In the genomic region with DNA sequence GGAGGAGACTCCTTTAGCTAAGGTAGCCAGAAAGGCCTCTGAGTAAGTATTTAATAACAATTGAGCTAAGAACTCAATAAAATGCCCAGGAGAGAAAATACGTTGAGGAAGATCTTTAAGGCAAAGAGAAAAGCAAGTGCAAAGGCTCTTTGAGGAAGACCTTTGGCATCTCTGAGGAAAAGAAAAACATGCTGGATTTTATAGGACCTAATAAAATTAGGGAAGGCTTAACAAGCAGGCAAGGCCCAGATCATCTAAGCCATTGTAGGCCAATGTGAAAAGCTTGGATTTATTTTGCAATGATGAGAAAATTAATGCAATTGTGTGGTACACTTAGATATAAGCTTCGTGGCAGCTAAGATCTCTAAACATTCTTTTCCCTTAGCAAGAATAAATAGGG, we compare ENCODE assay signal across 25 cellular contexts.
DNase-seq lines count a peak whose midpoint lies in the region; ATAC-seq and TF ChIP-seq lines count a peak whose summit lies in the region.
"Had no signal": no experiment of that assay in that cellular context is flagged by ENCODE, and none has a peak within 500 bp of the region (broad histone marks: within the 10 kb centered on the region; RNA-seq: fewer than 3 reads in every experiment).

No MANE protein-coding gene starts in this region.

- H3K4me3 Mint-ChIP-seq in osteocyte (ENCODE audit: unreplicated experiment) = no peak overlapping the region
- H3K4me3 Mint-ChIP-seq: activated naive CD4-positive, alpha-beta T cell treated with anti-CD3 and anti-CD28 coated beads, Interleukin-2, amount 50 U/mL, for 24 hours; B cell; CD8-positive, alpha-beta T cell; neural crest cell had no signal

- no peak for DNase-seq in GM23248
- no peak for DNase-seq in Panc1 (ENCODE audit: low read depth, low spot score)
- no peak for DNase-seq in osteocyte (ENCODE audit: extremely low spot score, unreplicated experiment)
- DNase-seq in germinal center (ENCODE audit: low spot score) = no peak
- DNase-seq in DMS53 (lab: John Stamatoyannopoulos, UW) = no peak
- DNase-seq: ACHN; activated CD4-positive, alpha-beta T cell treated with anti-CD3 and anti-CD28 coated beads for 48 hours; amygdala; CD8-positive, alpha-beta T cell; glutamatergic neuron; NCI-H146; NCI-H2107; NCI-H345; SIG-M5; stimulated activated CD4-positive, alpha-beta T cell treated with anti-CD3 and anti-CD28 coated beads, Interleukin-2, amount 100 ng/mL, for 24 hours; stimulated activated naive CD8-positive, alpha-beta T cell treated with anti-CD3 and anti-CD28 coated beads, Interleukin-15, Interleukin-2, amounts not matched to agents 100 U/mL and 50 U/mL, for 24 hours had no signal

- H3K9me3 Mint-ChIP-seq in osteocyte (ENCODE audit: unreplicated experiment) = no peaks in the 10 kb centered on the region
- H3K9me3 Mint-ChIP-seq: activated naive CD4-positive, alpha-beta T cell treated with anti-CD3 and anti-CD28 coated beads, Interleukin-2, amount 50 U/mL, for 24 hours; CD8-positive, alpha-beta T cell; neural crest cell had no signal

- H3K9ac ChIP-seq in GM23248 (no peak overlapping the region), iPS-18a (ENCODE audit: low read length) (peak overlapping the region; percentile 17)
- H3K9ac ChIP-seq: parathyroid adenoma had no signal

- H3K36me3 ChIP-seq in GM23248 (ENCODE audit: low read depth) (no peaks in the 10 kb centered on the region), Panc1 (ENCODE audit: control insufficient read depth, insufficient read depth, low read length) (no peaks in the 10 kb centered on the region), iPS-18a (ENCODE audit: control insufficient read depth, low read depth, low read length) (no peaks in the 10 kb centered on the region)
- H3K36me3 ChIP-seq: right atrium auricular region had no signal

- H3K4me1 ChIP-seq in GM23248 (ENCODE audit: insufficient read depth) (peaks cover 18% of the 10 kb centered on the region), Panc1 (ENCODE audit: control insufficient read depth, insufficient read depth, low read length) (peaks cover 53% of the 10 kb centered on the region), iPS-18a (ENCODE audit: control insufficient read depth, low read depth, low read length) (peaks cover 65% of the 10 kb centered on the region)
- H3K4me1 ChIP-seq: parathyroid adenoma had no signal

- peaks cover 27% of the 10 kb centered on the region for H3F3A ChIP-seq in GM23248 (ENCODE audit: insufficient read depth)

- no peaks in the 10 kb centered on the region for H4K20me1 ChIP-seq in GM23248 (ENCODE audit: insufficient read depth)

- POLR2A ChIA-PET in Panc1 (lab: Charles Lee) = interaction anchor here (0.7 kb wide), 1 partner anchor 9 kb away, joined by 3 read pairs; no protein-coding TSS in a partner anchor

- CTCF ChIA-PET in Panc1 (lab: Charles Lee) = no interaction called here

- H3K27ac ChIP-seq in GM23248 = no peak overlapping the region
- H3K27ac ChIP-seq in Panc1 (ENCODE audit: low read length) = peak overlapping the region; percentile 46
- H3K27ac ChIP-seq in iPS-18a (ENCODE audit: low read length) = peak overlapping the region; percentile 34
- H3K27ac ChIP-seq: epithelial cell of prostate, parathyroid adenoma, right atrium auricular region had no signal

- ATAC-seq in Panc1 = no peak; the same call in 1 of the 2 replicates
- no peak for ATAC-seq in GM21515 (IDR thresholded peaks at IDR 0.05; ENCODE audit: unreplicated experiment)
- ATAC-seq: CD8-positive, alpha-beta T cell; stimulated activated naive CD8-positive, alpha-beta T cell treated with anti-CD3 and anti-CD28 coated beads, Interleukin-15, Interleukin-2, amounts not matched to agents 100 U/mL and 50 U/mL, for 24 hours had no signal

- in situ Hi-C loops in GM23248 (cut with MboI) = no loop called here
- in situ Hi-C loops in Panc1 (cut with HindIII; ENCODE audit: low pct_unique_long_range_greater_than_20kb, low sequenced_read_pairs) = no loop called here

- H3K27me3 Mint-ChIP-seq in osteocyte (ENCODE audit: unreplicated experiment) = no peaks in the 10 kb centered on the region

- WGBS in GM23248 (ENCODE audit: low coverage in 1 of 2, low lambda C conversion rate in 2 of 2, missing lambda C conversion rate in 2 of 2), 2 experiments = 98 to 99% methylated on average over 2 of the region's 2 CpGs

- no peaks in the 10 kb centered on the region for H3K9me3 ChIP-seq in GM23248 (ENCODE audit: low read depth)
- no peaks in the 10 kb centered on the region for H3K9me3 ChIP-seq in Panc1 (ENCODE audit: control insufficient read depth, insufficient read depth, low read depth, low read length)
- H3K9me3 ChIP-seq in iPS-18a (ENCODE audit: control insufficient read depth, low read depth, low read length) = no peaks in the 10 kb centered on the region
- H3K9me3 ChIP-seq: right atrium auricular region had no signal

- H3K9me2 ChIP-seq in GM23248 (ENCODE audit: insufficient read depth) = no peaks in the 10 kb centered on the region

- H3K27ac Mint-ChIP-seq in osteocyte (ENCODE audit: unreplicated experiment) = peak overlapping the region; percentile 48
- H3K27ac Mint-ChIP-seq: activated naive CD4-positive, alpha-beta T cell treated with anti-CD3 and anti-CD28 coated beads, Interleukin-2, amount 50 U/mL, for 24 hours; B cell; CD8-positive, alpha-beta T cell had no signal

- intact Hi-C loops in Panc1 (cut with micrococcal nuclease; ENCODE audit: unreplicated experiment) = no loop called here

- H3K79me2 ChIP-seq in GM23248 (ENCODE audit: insufficient read depth) = no peaks in the 10 kb centered on the region
- H3K79me2 ChIP-seq: parathyroid adenoma had no signal

- no TSS peak for BruUV-seq in Panc1 (replicated peaks; lab: Mats Ljungman, UMichigan)

- H3K4me3 ChIP-seq in GM23248 (no peak overlapping the region), Panc1 (ENCODE audit: low read depth in 2 of 2, low read length in 2 of 2) (no peak overlapping the region), iPS-18a (ENCODE audit: low read length) (no peak overlapping the region)
- H3K4me3 ChIP-seq: GM12878, right atrium auricular region had no signal

- peaks cover 77% of the 10 kb centered on the region for H3K4me1 Mint-ChIP-seq in osteocyte (ENCODE audit: unreplicated experiment)
- H3K4me1 Mint-ChIP-seq: activated naive CD4-positive, alpha-beta T cell treated with anti-CD3 and anti-CD28 coated beads, Interleukin-2, amount 50 U/mL, for 24 hours; B cell had no signal

- H3K36me3 Mint-ChIP-seq in osteocyte (ENCODE audit: unreplicated experiment) = peaks cover 4% of the 10 kb centered on the region
- H3K36me3 Mint-ChIP-seq: activated naive CD4-positive, alpha-beta T cell treated with anti-CD3 and anti-CD28 coated beads, Interleukin-2, amount 50 U/mL, for 24 hours; CD8-positive, alpha-beta T cell had no signal

- no peaks in the 10 kb centered on the region for H3K27me3 ChIP-seq in GM23248 (replicated peaks; ENCODE audit: insufficient read depth)
- no peaks in the 10 kb centered on the region for H3K27me3 ChIP-seq in Panc1 (ENCODE audit: control insufficient read depth, insufficient read depth, low read length)
- H3K27me3 ChIP-seq in iPS-18a (ENCODE audit: control insufficient read depth, insufficient read depth, low read length) = no peaks in the 10 kb centered on the region
- H3K27me3 ChIP-seq: right atrium auricular region had no signal

- H3K4me2 ChIP-seq in GM23248 (ENCODE audit: unreplicated experiment) = no peak overlapping the region

- H2AFZ ChIP-seq in GM23248 = 0 out of 2 replicates have a peak overlapping the region, but pooled peaks have one; percentile 67
- H2AFZ ChIP-seq: parathyroid adenoma had no signal

- TF ChIP-seq CTCF in Panc1 (IDR thresholded peaks at IDR 0.05) = no peak
- TF ChIP-seq CTCF in osteocyte (IDR thresholded peaks at IDR 0.05) = no peak
